Comparison of ENCODE assay signal across 9 cellular contexts in the genomic region with DNA sequence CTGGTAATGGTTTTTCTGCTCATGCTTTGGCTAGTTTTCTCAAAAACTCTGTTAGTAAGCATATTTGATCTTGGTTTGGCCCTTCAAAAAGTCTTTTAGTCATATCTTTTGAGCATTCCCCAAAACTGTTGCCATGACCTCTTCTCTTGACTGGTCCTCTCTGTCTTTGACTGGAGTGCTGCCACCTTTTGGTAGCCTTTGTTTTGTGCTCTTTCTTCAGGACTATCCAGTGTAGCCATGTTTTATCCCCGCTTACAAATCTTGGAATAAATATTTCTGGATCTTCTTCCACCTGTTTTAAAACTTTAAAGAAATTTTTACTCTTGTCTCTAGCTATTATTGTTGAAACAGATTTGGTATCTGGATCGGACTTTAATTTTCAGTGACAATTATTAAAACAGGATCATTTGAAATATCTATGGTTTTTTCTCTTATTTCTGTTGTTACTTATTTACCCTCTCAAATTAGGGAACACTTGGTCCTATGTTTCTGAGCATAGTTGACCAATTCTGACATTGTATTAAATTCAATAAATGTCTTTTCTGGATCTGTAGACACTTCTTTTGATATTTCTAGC. TPM values are rescaled to one million over a fixed set of nuclear protein-coding genes. Genes with fewer than 3 reads are reported as not detected.
DNase-seq lines count a peak whose midpoint lies in the region; ATAC-seq and TF ChIP-seq lines count a peak whose summit lies in the region.
"Had no signal": no experiment of that assay in that cellular context is flagged by ENCODE, and none has a peak within 500 bp of the region (broad histone marks: within the 10 kb centered on the region; RNA-seq: fewer than 3 reads in every experiment).

No MANE protein-coding gene starts in this region.

- no peaks in the 10 kb centered on the region for H3K27me3 ChIP-seq in HCT116 (ENCODE audit: insufficient read depth, low read length)
- H3K27me3 ChIP-seq in SK-N-SH (ENCODE audit: insufficient read depth), result no peaks in the 10 kb centered on the region
- H3K27me3 ChIP-seq in kidney epithelial cell (ENCODE audit: control insufficient read depth, insufficient read depth, low read length), result no peaks in the 10 kb centered on the region
- no peaks in the 10 kb centered on the region for H3K27me3 ChIP-seq in vagina

- H3K9me2 ChIP-seq in HCT116 (ENCODE audit: insufficient read depth) (no peaks in the 10 kb centered on the region), SK-N-SH (no peaks in the 10 kb centered on the region)

- CTCF ChIA-PET in HCT116 (lab: Charles Lee), result no interaction called here
- CTCF ChIA-PET in SK-N-SH (lab: Yijun Ruan, JAX), result interaction anchor here (0.8 to 1.4 kb wide), 7 partner anchors 13 to 705 kb away, joined by 3 to 6 read pairs (median 3); no protein-coding TSS in a partner anchor

- H3K9me3 ChIP-seq in HCT116 (ENCODE audit: control insufficient read depth in 1 of 2, insufficient read depth in 1 of 2, low read depth in 1 of 2, low read length in 2 of 2), result no peaks in the 10 kb centered on the region
- H3K9me3 ChIP-seq in SK-N-SH, result no peaks in the 10 kb centered on the region
- H3K9me3 ChIP-seq in vagina, result no peaks in the 10 kb centered on the region

- H4K20me1 ChIP-seq in HCT116 (ENCODE audit: insufficient read depth) (no peaks in the 10 kb centered on the region), SK-N-SH (ENCODE audit: insufficient read depth) (no peaks in the 10 kb centered on the region)

- peak; percentile 43 to 74 (median 71); a peak in 5 of 6 replicates for TF ChIP-seq CTCF in HCT116 (IDR thresholded peaks at IDR 0.05 in 2 of 3, conservative IDR thresholded peaks at IDR 0.05 in 1 of 3; ENCODE audit: borderline replicate concordance in 1 of 3, insufficient read depth in 1 of 3, low read depth in 2 of 3, low read length in 2 of 3)
- TF ChIP-seq CTCF in SK-N-SH (IDR thresholded peaks at IDR 0.05), result peak; percentile 64
- TF ChIP-seq CTCF in kidney epithelial cell (IDR thresholded peaks at IDR 0.05; ENCODE audit: insufficient read depth, low read length, poor library complexity, severe bottlenecking), result peak; percentile 54
- TF ChIP-seq CTCF in vagina (IDR thresholded peaks at IDR 0.05), result no peak

- no peak overlapping the region for H3K9ac ChIP-seq in HCT116 (ENCODE audit: low read length)
- no peak overlapping the region for H3K9ac ChIP-seq in SK-N-SH

- ATAC-seq in HCT116 (peak; percentile 95), GM18870 (IDR thresholded peaks at IDR 0.05; ENCODE audit: unreplicated experiment) (no peak), GM19324 (IDR thresholded peaks at IDR 0.05; ENCODE audit: low FRiP score, unreplicated experiment) (no peak)

- no peak overlapping the region for H2AFZ ChIP-seq in HCT116 (ENCODE audit: low read depth, low read length, poor library complexity, severe bottlenecking)
- H2AFZ ChIP-seq in SK-N-SH (ENCODE audit: low read depth), result no peak overlapping the region

- H3K79me2 ChIP-seq in HCT116 (ENCODE audit: insufficient read depth, low read length) (no peaks in the 10 kb centered on the region), SK-N-SH (ENCODE audit: insufficient read depth) (no peaks in the 10 kb centered on the region)

- peak; percentile 40; the same call in 1 of the 2 replicates for TF ChIP-seq RAD21 in HCT116 (IDR thresholded peaks at IDR 0.05; ENCODE audit: low read depth)
- TF ChIP-seq RAD21 in SK-N-SH (IDR thresholded peaks at IDR 0.05; ENCODE audit: low read length), result peak; percentile 49

- H3K36me3 ChIP-seq in HCT116 (ENCODE audit: control insufficient read depth in 1 of 2, insufficient read depth in 2 of 2, low read length in 2 of 2), result no peaks in the 10 kb centered on the region
- no peaks in the 10 kb centered on the region for H3K36me3 ChIP-seq in SK-N-SH (replicated peaks in 1 of 2; ENCODE audit: control insufficient read depth in 1 of 2, insufficient read depth in 2 of 2, low read length in 1 of 2)
- H3K36me3 ChIP-seq in kidney epithelial cell (ENCODE audit: control insufficient read depth, insufficient read depth, low read length), result no peaks in the 10 kb centered on the region
- no peaks in the 10 kb centered on the region for H3K36me3 ChIP-seq in vagina

- 78% methylated on average over 2 of the region's 2 CpGs for WGBS in SK-N-SH (ENCODE audit: low lambda C conversion rate)

- no TSS peak for BruUV-seq in HCT116 (replicated peaks; lab: Mats Ljungman, UMichigan)

- peak; percentile 74 for DNase-seq in DMS53 (lab: John Stamatoyannopoulos, UW)
- peak; percentile 29 for DNase-seq in HCT116 (ENCODE audit: low read depth, low spot score)
- DNase-seq in SK-N-SH, result peak; percentile 52
- DNase-seq in kidney epithelial cell (ENCODE audit: low read depth), result no peak
- no peak for DNase-seq in vagina (ENCODE audit: extremely low spot score in 2 of 2)
- no peak for DNase-seq in central memory CD4-positive, alpha-beta T cell
- DNase-seq: naive B cell had no signal

- H3F3A ChIP-seq in SK-N-SH (replicated peaks; ENCODE audit: insufficient read depth), result no peaks in the 10 kb centered on the region

- no peak overlapping the region for H3K4me2 ChIP-seq in HCT116 (ENCODE audit: low read length)
- no peak overlapping the region for H3K4me2 ChIP-seq in SK-N-SH

- H3K4me3 ChIP-seq in HCT116 (replicated peaks in 1 of 2; ENCODE audit: low read depth in 1 of 2, low read length in 2 of 2) (no peak overlapping the region), SK-N-SH (ENCODE audit: low read depth in 2 of 2, low read length in 1 of 2) (no peak overlapping the region; a peak in 1 of 4 replicates), kidney epithelial cell (ENCODE audit: low read depth, low read length) (no peak overlapping the region), vagina (no peak overlapping the region)

- no peak for TF ChIP-seq EP300 in SK-N-SH (IDR thresholded peaks at IDR 0.05; ENCODE audit: borderline replicate concordance in 1 of 2, low read depth in 1 of 2, low read length in 1 of 2)

- POLR2A ChIA-PET in HCT116 (lab: Charles Lee), result no interaction called here
- POLR2A ChIA-PET in SK-N-SH (lab: Yijun Ruan, JAX), result no interaction called here

- H3K4me1 ChIP-seq in HCT116 (ENCODE audit: control insufficient read depth in 1 of 2, insufficient read depth in 2 of 2, low read length in 2 of 2), result no peaks in the 10 kb centered on the region
- no peaks in the 10 kb centered on the region for H3K4me1 ChIP-seq in SK-N-SH (ENCODE audit: control insufficient read depth in 1 of 2, insufficient read depth in 2 of 2, low read depth in 1 of 2, low read length in 1 of 2)
- H3K4me1 ChIP-seq in vagina, result no peaks in the 10 kb centered on the region

- RAD21 ChIA-PET in HCT116 (lab: Charles Lee; ENCODE audit: low non-redundant PET in 1 of 2, low total read pairs in 2 of 2, uncharacterized antibody in 2 of 2, unreplicated experiment in 2 of 2), result no interaction called here

- intact Hi-C loops in HCT116 (cut with micrococcal nuclease), result no loop called here
- intact Hi-C loops in vagina (cut with DNase I), result no loop called here

- TF ChIP-seq POLR2A in HCT116 (IDR thresholded peaks at IDR 0.05; ENCODE audit: borderline replicate concordance, extremely low read depth, insufficient read depth, insufficient read length) (no peak), vagina (IDR thresholded peaks at IDR 0.05) (no peak)

- no peak overlapping the region for H3K27ac ChIP-seq in HCT116 (ENCODE audit: low read depth, low read length)
- no peak overlapping the region for H3K27ac ChIP-seq in SK-N-SH (ENCODE audit: low read depth in 2 of 2, low read length in 1 of 2)
- no peak overlapping the region for H3K27ac ChIP-seq in vagina

TF ChIP-seq in HCT116, 20 proteins besides CTCF, POLR2A, EP300 and RAD21 (continues in another document):
- TF ChIP-seq ZFX (IDR thresholded peaks at IDR 0.05), result no peak
- TF ChIP-seq POLR2AphosphoS5 (IDR thresholded peaks at IDR 0.05; ENCODE audit: low read depth, low read length), result no peak
- TF ChIP-seq, protein P1, sequence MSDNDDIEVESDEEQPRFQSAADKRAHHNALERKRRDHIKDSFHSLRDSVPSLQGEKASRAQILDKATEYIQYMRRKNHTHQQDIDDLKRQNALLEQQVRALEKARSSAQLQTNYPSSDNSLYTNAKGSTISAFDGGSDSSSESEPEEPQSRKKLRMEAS (IDR thresholded peaks at IDR 0.05), result no peak

TF ChIP-seq in SK-N-SH, 30 proteins besides CTCF, POLR2A, EP300 and RAD21:
- peak; percentile 39 for TF ChIP-seq SMC3 (IDR thresholded peaks at IDR 0.05; ENCODE audit: low read depth, low read length)
- TF ChIP-seq POLR2AphosphoS5 (IDR thresholded peaks at IDR 0.05; ENCODE audit: low read depth, low read length), result no peak

RNA-seq across cellular contexts. Expression of a gene that starts 1.0 kb away (rescaled TPM):
- not detected for total RNA-seq in HCT116 (2021; ENCODE audit: unreplicated experiment)
- not detected in 2 replicates for polyA plus RNA-seq in HCT116 (2012)
- not detected in 2 replicates for polyA plus RNA-seq in SK-N-SH (2012; rRNA removed)
- polyA plus RNA-seq in SK-N-SH (2012; cell fraction: cytosol; rRNA removed), result not detected in 2 replicates
- polyA plus RNA-seq in SK-N-SH (2012; cell fraction: nucleus; rRNA removed), result not detected in 2 replicates
- not detected in 2 replicates for total RNA-seq in kidney epithelial cell
- total RNA-seq in vagina, result not detected

Comparison
In these comparisons a context has a peak if more than half of its experiments do, and no peak if none do; other contexts are left out.
1. DNase-seq: peak in DMS53 (single experiment), HCT116 (single experiment) and SK-N-SH (single experiment); none in kidney epithelial cell (single experiment), vagina (0 of 2) and central memory CD4-positive, alpha-beta T cell (single experiment).
2. CTCF ChIP-seq: peak in HCT116 (3 of 3), SK-N-SH (single experiment) and kidney epithelial cell (single experiment); none in vagina (0 of 3).